Comparison of ENCODE assay signal across 24 cellular contexts in the genomic region with DNA sequence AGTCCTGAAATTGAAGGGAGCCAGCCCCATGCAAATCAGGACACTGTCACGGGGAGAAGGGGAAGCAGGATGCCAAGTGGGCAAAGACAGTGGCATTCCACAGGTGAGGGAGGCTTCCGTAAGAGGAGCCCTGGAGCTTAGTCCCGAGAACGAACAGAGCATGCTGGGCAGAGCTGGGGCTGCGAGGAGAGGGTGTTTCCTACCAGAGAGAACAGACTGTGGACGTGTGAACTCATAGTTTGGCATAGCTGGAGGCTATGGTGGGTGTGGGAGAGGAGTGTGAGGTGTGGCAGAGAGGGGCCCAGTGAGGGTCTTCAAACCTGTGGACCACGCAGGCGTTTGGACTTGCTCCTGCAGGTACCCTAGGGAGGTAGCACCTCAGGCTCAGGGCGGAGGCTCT.
"Had no signal": no experiment of that assay in that cellular context is flagged by ENCODE, and none has a peak within 500 bp of the region (broad histone marks: within the 10 kb centered on the region; RNA-seq: fewer than 3 reads in every experiment).

No MANE protein-coding gene starts in this region.

- H3K9me3 ChIP-seq: esophagus squamous epithelium had no signal

- H3K27ac ChIP-seq: brain microvascular endothelial cell, epithelial cell of prostate, esophagus squamous epithelium had no signal

- DNase-seq: activated CD4-positive, alpha-beta memory T cell treated with anti-CD3 and anti-CD28 coated beads for 36 hours; activated CD4-positive, alpha-beta T cell treated with anti-CD3 and anti-CD28 coated beads for 36 hours; activated CD4-positive, alpha-beta T cell treated with anti-CD3 and anti-CD28 coated beads, Interleukin-2, amount 10 ng/mL, durations not matched to agents 24 days and 14 days; activated CD4-positive, CD25-positive, alpha-beta regulatory T cell; activated CD4-positive, CD25-positive, alpha-beta regulatory T cell treated with anti-CD3 and anti-CD28 coated beads, Interleukin-2, amount 50 U/mL, for 72 hours; activated CD8-positive, alpha-beta memory T cell treated with anti-CD3 and anti-CD28 coated beads, Interleukin-2, amount 10 ng/mL, durations not matched to agents 7 days and 5 days; activated CD8-positive, alpha-beta memory T cell treated with anti-CD3 and anti-CD28 coated beads, Interleukin-2, amount 50 U/mL, for 4 hours; activated CD8-positive, alpha-beta T cell treated with anti-CD3 and anti-CD28 coated beads, Interleukin-2, amount 10 ng/mL, durations not matched to agents 7 days and 5 days; activated gamma-delta T cell; activated naive CD4-positive, alpha-beta T cell; activated naive CD4-positive, alpha-beta T cell treated with anti-CD3 and anti-CD28 coated beads, Interleukin-2, amount 10 ng/mL, durations not matched to agents 7 days and 5 days; activated naive CD8-positive, alpha-beta T cell treated with anti-CD3 and anti-CD28 coated beads, Interleukin-2, amount 10 ng/mL, durations not matched to agents 7 days and 5 days; activated T-cell treated with anti-CD3 and anti-CD28 coated beads, Interleukin-2, amount 50 U/mL, for 1 hour; activated T-cell treated with anti-CD3 and anti-CD28 coated beads, Interleukin-2, amount 50 U/mL, for 48 hours; brain microvascular endothelial cell; caudate nucleus; cortex of kidney; effector CD8-positive, alpha-beta T cell; esophagus squamous epithelium; T-helper 2 cell had no signal

- ATAC-seq: activated CD4-positive, alpha-beta T cell treated with anti-CD3 and anti-CD28 coated beads for 36 hours; activated CD8-positive, alpha-beta memory T cell treated with anti-CD3 and anti-CD28 coated beads, Interleukin-2, amount 10 ng/mL, durations not matched to agents 7 days and 5 days; activated CD8-positive, alpha-beta T cell treated with anti-CD3 and anti-CD28 coated beads, Interleukin-2, amount 10 ng/mL, durations not matched to agents 7 days and 5 days; activated naive CD4-positive, alpha-beta T cell treated with anti-CD3 and anti-CD28 coated beads, Interleukin-2, amount 50 U/mL, for 72 hours had no signal

- H3K36me3 Mint-ChIP-seq: activated CD4-positive, alpha-beta memory T cell treated with anti-CD3 and anti-CD28 coated beads for 36 hours; activated CD8-positive, alpha-beta memory T cell treated with anti-CD3 and anti-CD28 coated beads, Interleukin-2, amount 10 ng/mL, durations not matched to agents 7 days and 5 days; activated naive CD4-positive, alpha-beta T cell treated with anti-CD3 and anti-CD28 coated beads, Interleukin-2, amount 10 ng/mL, durations not matched to agents 7 days and 5 days; activated naive CD4-positive, alpha-beta T cell treated with anti-CD3 and anti-CD28 coated beads, Interleukin-2, amount 50 U/mL, for 72 hours; activated naive CD8-positive, alpha-beta T cell treated with anti-CD3 and anti-CD28 coated beads, Interleukin-2, amount 10 ng/mL, durations not matched to agents 7 days and 5 days had no signal

- H3K36me3 ChIP-seq: brain microvascular endothelial cell, esophagus squamous epithelium had no signal

- H3K27ac Mint-ChIP-seq: activated CD4-positive, alpha-beta memory T cell treated with anti-CD3 and anti-CD28 coated beads for 36 hours; activated CD4-positive, alpha-beta T cell treated with anti-CD3 and anti-CD28 coated beads for 36 hours; activated CD4-positive, alpha-beta T cell treated with anti-CD3 and anti-CD28 coated beads, Interleukin-2, amount 10 ng/mL, durations not matched to agents 24 days and 14 days; activated CD8-positive, alpha-beta memory T cell treated with anti-CD3 and anti-CD28 coated beads, Interleukin-2, amount 10 ng/mL, durations not matched to agents 7 days and 5 days; activated CD8-positive, alpha-beta T cell treated with anti-CD3 and anti-CD28 coated beads, Interleukin-2, amount 10 ng/mL, durations not matched to agents 7 days and 5 days; activated naive CD4-positive, alpha-beta T cell treated with anti-CD3 and anti-CD28 coated beads, Interleukin-2, amount 10 ng/mL, durations not matched to agents 7 days and 5 days; activated naive CD4-positive, alpha-beta T cell treated with anti-CD3 and anti-CD28 coated beads, Interleukin-2, amount 50 U/mL, for 72 hours; activated naive CD8-positive, alpha-beta T cell treated with anti-CD3 and anti-CD28 coated beads, Interleukin-2, amount 10 ng/mL, durations not matched to agents 7 days and 5 days; activated T-helper 1 cell treated with anti-CD3 and anti-CD28 coated beads, Interleukin-12 subunit alpha, Interleukin-12 subunit beta, Interleukin-2, Interleukin-4 antibody, amounts not matched to agents 30 ng/mL and 10 ng/mL and 1 ng/mL, durations not matched to agents 14 hours and 24 hours and 36 hours; activated T-helper 2 cell treated with anti-CD3 and anti-CD28 coated beads, Interferon-gamma antibody, Interleukin-2, Interleukin-4, amounts not matched to agents 10 μg/mL and 5 μg/mL and 100 μg/mL, durations not matched to agents 14 hours and 24 hours and 36 hours had no signal

- H3K4me3 Mint-ChIP-seq: activated CD4-positive, alpha-beta memory T cell treated with anti-CD3 and anti-CD28 coated beads for 36 hours; activated CD4-positive, alpha-beta T cell treated with anti-CD3 and anti-CD28 coated beads for 36 hours; activated CD4-positive, alpha-beta T cell treated with anti-CD3 and anti-CD28 coated beads, Interleukin-2, amount 10 ng/mL, durations not matched to agents 24 days and 14 days; activated CD8-positive, alpha-beta memory T cell treated with anti-CD3 and anti-CD28 coated beads, Interleukin-2, amount 10 ng/mL, durations not matched to agents 7 days and 5 days; activated CD8-positive, alpha-beta T cell treated with anti-CD3 and anti-CD28 coated beads, Interleukin-2, amount 10 ng/mL, durations not matched to agents 7 days and 5 days; activated naive CD4-positive, alpha-beta T cell treated with anti-CD3 and anti-CD28 coated beads, Interleukin-2, amount 10 ng/mL, durations not matched to agents 7 days and 5 days; activated naive CD8-positive, alpha-beta T cell treated with anti-CD3 and anti-CD28 coated beads, Interleukin-2, amount 10 ng/mL, durations not matched to agents 7 days and 5 days; activated T-helper 1 cell treated with anti-CD3 and anti-CD28 coated beads, Interleukin-12 subunit alpha, Interleukin-12 subunit beta, Interleukin-2, Interleukin-4 antibody, amounts not matched to agents 30 ng/mL and 10 ng/mL and 1 ng/mL, durations not matched to agents 14 hours and 24 hours and 36 hours had no signal

- H3K27me3 ChIP-seq: brain microvascular endothelial cell had no signal

- H3K4me3 ChIP-seq: esophagus squamous epithelium had no signal

- H3K4me1 ChIP-seq: esophagus squamous epithelium had no signal

- H3K9me3 Mint-ChIP-seq: activated CD4-positive, alpha-beta memory T cell treated with anti-CD3 and anti-CD28 coated beads for 36 hours; activated CD4-positive, alpha-beta T cell treated with anti-CD3 and anti-CD28 coated beads, Interleukin-2, amount 10 ng/mL, durations not matched to agents 24 days and 14 days; activated naive CD4-positive, alpha-beta T cell treated with anti-CD3 and anti-CD28 coated beads, Interleukin-2, amount 10 ng/mL, durations not matched to agents 7 days and 5 days; activated naive CD4-positive, alpha-beta T cell treated with anti-CD3 and anti-CD28 coated beads, Interleukin-2, amount 50 U/mL, for 72 hours; activated naive CD8-positive, alpha-beta T cell treated with anti-CD3 and anti-CD28 coated beads, Interleukin-2, amount 10 ng/mL, durations not matched to agents 7 days and 5 days; activated T-helper 1 cell treated with anti-CD3 and anti-CD28 coated beads, Interleukin-12 subunit alpha, Interleukin-12 subunit beta, Interleukin-2, Interleukin-4 antibody, amounts not matched to agents 30 ng/mL and 10 ng/mL and 1 ng/mL, durations not matched to agents 14 hours and 24 hours and 36 hours; activated T-helper 2 cell treated with anti-CD3 and anti-CD28 coated beads, Interferon-gamma antibody, Interleukin-2, Interleukin-4, amounts not matched to agents 10 μg/mL and 5 μg/mL and 100 μg/mL, durations not matched to agents 14 hours and 24 hours and 36 hours had no signal

- H3K4me1 Mint-ChIP-seq: activated CD4-positive, alpha-beta T cell treated with anti-CD3 and anti-CD28 coated beads for 36 hours; activated CD4-positive, alpha-beta T cell treated with anti-CD3 and anti-CD28 coated beads, Interleukin-2, amount 10 ng/mL, durations not matched to agents 24 days and 14 days; activated CD8-positive, alpha-beta memory T cell treated with anti-CD3 and anti-CD28 coated beads, Interleukin-2, amount 10 ng/mL, durations not matched to agents 7 days and 5 days; activated naive CD4-positive, alpha-beta T cell treated with anti-CD3 and anti-CD28 coated beads, Interleukin-2, amount 10 ng/mL, durations not matched to agents 7 days and 5 days; activated naive CD8-positive, alpha-beta T cell treated with anti-CD3 and anti-CD28 coated beads, Interleukin-2, amount 10 ng/mL, durations not matched to agents 7 days and 5 days had no signal
